In the genomic region with DNA sequence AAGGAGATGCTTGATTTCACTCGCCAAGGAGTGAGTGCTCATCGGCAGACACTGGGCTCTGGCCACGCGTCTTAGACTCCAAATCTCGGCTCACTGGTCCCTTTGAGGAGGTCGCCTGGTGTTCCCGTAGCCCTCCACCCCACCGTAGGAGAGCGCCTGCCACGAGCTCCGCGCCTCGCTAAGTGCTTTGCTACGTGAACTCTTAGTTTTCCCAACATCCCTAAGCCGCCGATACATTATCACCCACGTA, we compare ENCODE assay signal across 8 cellular contexts. TPM values are rescaled to one million over a fixed set of nuclear protein-coding genes. Genes with fewer than 3 reads are reported as not detected.
DNase-seq lines count a peak whose midpoint lies in the region; ATAC-seq, FAIRE-seq and TF ChIP-seq lines count a peak whose summit lies in the region.

No MANE protein-coding gene starts in this region.

- peaks cover 14% of the 10 kb centered on the region for H3K4me1 Mint-ChIP-seq in dendritic cell treated with granulocyte-macrophage colony-stimulating factor and Interleukin-4, amounts not matched to agents 40 ng/mL and 50 ng/mL, for 4 days (ENCODE audit: low read depth)
- peaks cover 18 to 34% (median 24%) of the 10 kb centered on the region in 3 donors for H3K4me1 Mint-ChIP-seq in naive B cell

- DNase-seq in AG10803 (ENCODE audit: low read depth) (no peak), naive B cell (no peak), frontal cortex (ENCODE audit: low spot score in 2 of 2) (no peak), caudate nucleus (lab: John Stamatoyannopoulos, UW) (no peak), GM19239 (ENCODE audit: insufficient read length, low spot score) (no peak)
- no peak for DNase-seq in stimulated activated CD4-positive, alpha-beta T cell treated with anti-CD3 and anti-CD28 coated beads, Interleukin-4, amount 100 ng/mL, for 24 hours

- no peak for TF ChIP-seq CTCF in AG10803 (conservative IDR thresholded peaks at IDR 0.05; ENCODE audit: low read length)

- FAIRE-seq in frontal cortex (lab: Jason Lieb, UNC), result no peak
- no peak for FAIRE-seq in GM19239 (lab: Jason Lieb, UNC)

- no peak overlapping the region for H3K27ac ChIP-seq in caudate nucleus (ENCODE audit: low read depth, low read length)

- H3K4me3 ChIP-seq in AG10803 (ENCODE audit: low read length), result peak overlapping the region; percentile 30

- H3K27me3 Mint-ChIP-seq in dendritic cell treated with granulocyte-macrophage colony-stimulating factor and Interleukin-4, amounts not matched to agents 40 ng/mL and 50 ng/mL, for 4 days, result peaks cover 72% of the 10 kb centered on the region
- H3K27me3 Mint-ChIP-seq in naive B cell, result peaks cover 70 to 86% (median 85%) of the 10 kb centered on the region in 3 donors

- intact Hi-C loops in dendritic cell treated with granulocyte-macrophage colony-stimulating factor and Interleukin-4, amounts not matched to agents 40 ng/mL and 50 ng/mL, for 4 days (cut with micrococcal nuclease), result loop anchor here (2.0 kb wide), 1 partner anchor 298 kb away; no protein-coding TSS in a partner anchor

- peak overlapping the region; percentile 50 for H3K4me3 Mint-ChIP-seq in dendritic cell treated with granulocyte-macrophage colony-stimulating factor and Interleukin-4, amounts not matched to agents 40 ng/mL and 50 ng/mL, for 4 days
- peak overlapping the region; percentile 61 to 90 (median 82) for H3K4me3 Mint-ChIP-seq in naive B cell

- peak; percentile 9 for ATAC-seq in HG03354 (IDR thresholded peaks at IDR 0.05; ENCODE audit: poor library complexity, severe bottlenecking, unreplicated experiment)
- peak in 1 of 2 donors; percentile 9 for ATAC-seq in naive B cell (ENCODE audit: low read depth in 2 of 2)

- H3K36me3 Mint-ChIP-seq in dendritic cell treated with granulocyte-macrophage colony-stimulating factor and Interleukin-4, amounts not matched to agents 40 ng/mL and 50 ng/mL, for 4 days (ENCODE audit: low read depth), result no peaks in the 10 kb centered on the region
- peaks cover 3 to 6% of the 10 kb centered on the region in 2 donors for H3K36me3 Mint-ChIP-seq in naive B cell

- H3K27ac Mint-ChIP-seq in dendritic cell treated with granulocyte-macrophage colony-stimulating factor and Interleukin-4, amounts not matched to agents 40 ng/mL and 50 ng/mL, for 4 days, result no peak overlapping the region
- H3K27ac Mint-ChIP-seq in naive B cell, result no peak overlapping the region

- H3K9me3 Mint-ChIP-seq in dendritic cell treated with granulocyte-macrophage colony-stimulating factor and Interleukin-4, amounts not matched to agents 40 ng/mL and 50 ng/mL, for 4 days, result no peaks in the 10 kb centered on the region
- H3K9me3 Mint-ChIP-seq in naive B cell, result no peaks in the 10 kb centered on the region

RNA-seq across cellular contexts. Expression of gene LIPG, which starts 0.8 kb away (rescaled TPM):
- polyA plus RNA-seq in naive B cell (ENCODE audit: low read depth in 6 of 6), result not detected
- total RNA-seq in frontal cortex, result 10.2 TPM
